In genomic region chr20:38094968-38095689, GRCh38 we compare ENCODE assay signal across 9 cellular contexts.
DNase-seq lines count a peak whose midpoint lies in the region; ATAC-seq and TF ChIP-seq lines count a peak whose summit lies in the region.
"Had no signal": no experiment of that assay in that cellular context is flagged by ENCODE, and none has a peak within 500 bp of the region (broad histone marks: within the 10 kb centered on the region; RNA-seq: fewer than 3 reads in every experiment).

No MANE protein-coding gene starts in this region.

- H3K4me1 Mint-ChIP-seq in activated T-helper 17 cell treated with anti-CD3 and anti-CD28 coated beads, Interleukin-2, amount 50 U/mL, for 72 hours = peaks cover 25% of the 10 kb centered on the region

- H3K27ac ChIP-seq in lower lobe of right lung (peak overlapping the region; percentile 71), upper lobe of right lung (peak overlapping the region; percentile 68)

- H3K4me1 ChIP-seq in lower lobe of right lung (peaks cover 60% of the 10 kb centered on the region), upper lobe of right lung (peaks cover 36% of the 10 kb centered on the region)

- peaks cover 5% of the 10 kb centered on the region in 2 donors for H3K9me3 Mint-ChIP-seq in activated naive CD4-positive, alpha-beta T cell treated with anti-CD3 and anti-CD28 coated beads, Interleukin-2, amount 50 U/mL, for 72 hours
- H3K9me3 Mint-ChIP-seq in activated T-helper 17 cell treated with anti-CD3 and anti-CD28 coated beads, Interleukin-2, amount 50 U/mL, for 72 hours = peaks cover 3% of the 10 kb centered on the region

- TF ChIP-seq CTCF in lower lobe of right lung (IDR thresholded peaks at IDR 0.05) = no peak
- no peak for TF ChIP-seq CTCF in upper lobe of right lung (IDR thresholded peaks at IDR 0.05)

- no peaks in the 10 kb centered on the region for H3K27me3 Mint-ChIP-seq in activated T-helper 17 cell treated with anti-CD3 and anti-CD28 coated beads, Interleukin-2, amount 50 U/mL, for 72 hours

- H3K36me3 ChIP-seq in lower lobe of right lung (peaks cover 15% of the 10 kb centered on the region), upper lobe of right lung (peaks cover 11% of the 10 kb centered on the region)

- no peak for DNase-seq in activated naive CD4-positive, alpha-beta T cell treated with anti-CD3 and anti-CD28 coated beads, Interleukin-2, amount 50 U/mL, for 72 hours (ENCODE audit: low spot score in 2 of 2)
- no peak for DNase-seq in activated naive CD4-positive, alpha-beta T cell treated with Interleukin-2 at 50 U/mL for 16 hours
- DNase-seq in lower lobe of right lung (no peak), upper lobe of right lung (no peak), SHP77 treated with DMSO at 0.1 percent for 48 hours (lab: John Stamatoyannopoulos, UW) (no peak)

- H3K27me3 ChIP-seq in lower lobe of right lung (ENCODE audit: low read depth) (no peaks in the 10 kb centered on the region), upper lobe of right lung (no peaks in the 10 kb centered on the region)
- H3K27me3 ChIP-seq: pancreas had no signal

- no peak overlapping the region for H3K4me3 ChIP-seq in lower lobe of right lung
- H3K4me3 ChIP-seq in upper lobe of right lung = no peak overlapping the region
- H3K4me3 ChIP-seq: pancreas had no signal

- H3K36me3 Mint-ChIP-seq in activated naive CD4-positive, alpha-beta T cell treated with anti-CD3 and anti-CD28 coated beads, Interleukin-2, amount 50 U/mL, for 72 hours = peaks cover under 1 to 4% of the 10 kb centered on the region in 2 donors
- peaks cover 26% of the 10 kb centered on the region for H3K36me3 Mint-ChIP-seq in activated T-helper 17 cell treated with anti-CD3 and anti-CD28 coated beads, Interleukin-2, amount 50 U/mL, for 72 hours (ENCODE audit: low read depth)

- no peaks in the 10 kb centered on the region for H3K9me3 ChIP-seq in lower lobe of right lung
- no peaks in the 10 kb centered on the region for H3K9me3 ChIP-seq in upper lobe of right lung
- H3K9me3 ChIP-seq: pancreas had no signal

- intact Hi-C loops in lower lobe of right lung (cut with DNase I) = no loop called here
- intact Hi-C loops in upper lobe of right lung (cut with DNase I) = no loop called here

- no peak for ATAC-seq in activated naive CD4-positive, alpha-beta T cell treated with anti-CD3 and anti-CD28 coated beads, Interleukin-2, amount 50 U/mL, for 72 hours
- no peak for ATAC-seq in activated T-helper 17 cell treated with anti-CD3 and anti-CD28 coated beads, Interleukin-2, amount 50 U/mL, for 72 hours (replicated peaks)
- ATAC-seq in lower lobe of right lung (peak; percentile 47 to 52), upper lobe of right lung (peak; percentile 67), HG02642 (IDR thresholded peaks at IDR 0.05; ENCODE audit: poor library complexity, unreplicated experiment) (no peak), HG03045 (IDR thresholded peaks at IDR 0.05; ENCODE audit: unreplicated experiment) (no peak)

- peak overlapping the region; percentile 4 for H3K4me3 Mint-ChIP-seq in activated T-helper 17 cell treated with anti-CD3 and anti-CD28 coated beads, Interleukin-2, amount 50 U/mL, for 72 hours

- peak overlapping the region; percentile 22 to 58 for H3K27ac Mint-ChIP-seq in activated naive CD4-positive, alpha-beta T cell treated with anti-CD3 and anti-CD28 coated beads, Interleukin-2, amount 50 U/mL, for 72 hours
- H3K27ac Mint-ChIP-seq in activated T-helper 17 cell treated with anti-CD3 and anti-CD28 coated beads, Interleukin-2, amount 50 U/mL, for 72 hours = peak overlapping the region; percentile 69

Comparison
In these comparisons a context has a peak if more than half of its experiments do, and no peak if none do; other contexts are left out.
1. ATAC-seq: peak in lower lobe of right lung (2 of 2) and upper lobe of right lung (single experiment); none in activated naive CD4-positive, alpha-beta T cell treated with anti-CD3 and anti-CD28 coated beads, Interleukin-2, amount 50 U/mL, for 72 hours (0 of 2), activated T-helper 17 cell treated with anti-CD3 and anti-CD28 coated beads, Interleukin-2, amount 50 U/mL, for 72 hours (single experiment), HG02642 (single experiment) and HG03045 (single experiment).